In the genomic region with DNA sequence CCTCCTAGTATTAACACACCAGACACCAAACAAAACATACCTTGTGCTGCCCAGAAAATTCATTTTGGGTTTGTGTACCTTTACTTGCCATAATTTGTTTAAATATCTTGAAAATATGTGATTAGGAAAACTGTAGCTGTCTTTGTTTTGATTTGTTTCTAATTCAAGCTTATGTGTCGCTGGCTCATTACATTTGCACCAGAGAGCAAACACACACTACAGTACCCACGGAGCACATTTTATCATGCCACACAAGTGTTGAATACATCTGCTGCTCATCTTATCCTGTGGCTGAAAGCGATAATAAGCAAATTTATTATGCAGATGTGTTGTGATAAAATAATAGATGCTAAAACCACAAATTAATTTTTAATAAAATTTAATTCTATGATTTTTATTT, we compare ENCODE assay signal across 12 cellular contexts.
DNase-seq lines count a peak whose midpoint lies in the region; ATAC-seq, FAIRE-seq and TF ChIP-seq lines count a peak whose summit lies in the region.
"Had no signal": no experiment of that assay in that cellular context is flagged by ENCODE, and none has a peak within 500 bp of the region (broad histone marks: within the 10 kb centered on the region; RNA-seq: fewer than 3 reads in every experiment).

No MANE protein-coding gene starts in this region.

- FAIRE-seq in pancreas (lab: Jason Lieb, UNC), result no peak
- FAIRE-seq in RCC 7860 (lab: Jason Lieb, UNC), result no peak

- H3K4me3 ChIP-seq in SJCRH30 (no peak overlapping the region), heart left ventricle (no peak overlapping the region), pancreas (no peak overlapping the region)
- H3K4me3 ChIP-seq: Peyer's patch had no signal

- H3K27ac ChIP-seq in SJCRH30, result peak overlapping the region; percentile 59
- H3K27ac ChIP-seq in heart left ventricle, result peak overlapping the region in 10 of 12 donors; percentile 41 to 73 (median 58)
- peak overlapping the region; percentile 41 to 84 (median 58) for H3K27ac ChIP-seq in pancreas
- H3K27ac ChIP-seq: WERI-Rb-1 had no signal

- TF ChIP-seq POLR2A in heart left ventricle (IDR thresholded peaks at IDR 0.05), result no peak

- 54 to 61% (median 58%) methylated on average over 3 of the region's 3 CpGs for WGBS in heart left ventricle, 4 donors
- WGBS in pancreas, 2 donors, result 12 to 16% methylated on average over 3 of the region's 3 CpGs

- H3K27me3 ChIP-seq in SJCRH30, result no peaks in the 10 kb centered on the region
- no peaks in the 10 kb centered on the region for H3K27me3 ChIP-seq in heart left ventricle
- no peaks in the 10 kb centered on the region for H3K27me3 ChIP-seq in pancreas
- H3K27me3 ChIP-seq: Peyer's patch had no signal

- no peaks in the 10 kb centered on the region for H3K36me3 ChIP-seq in SJCRH30
- H3K36me3 ChIP-seq in heart left ventricle, result peaks cover 0 to 3% (median 0%) of the 10 kb centered on the region in 9 donors
- no peaks in the 10 kb centered on the region for H3K36me3 ChIP-seq in pancreas
- H3K36me3 ChIP-seq: Peyer's patch, WERI-Rb-1 had no signal

- TF ChIP-seq CTCF in heart left ventricle (IDR thresholded peaks at IDR 0.05), result no peak
- no peak for TF ChIP-seq CTCF in pancreas (IDR thresholded peaks at IDR 0.05)

- H3K4me1 ChIP-seq in SJCRH30 (peaks cover 18% of the 10 kb centered on the region), heart left ventricle (peaks cover 0 to 26% (median 22%) of the 10 kb centered on the region in 12 donors), pancreas (peaks cover 4 to 44% (median 20%) of the 10 kb centered on the region in 3 donors)

- intact Hi-C loops in heart left ventricle (cut with DNase I) (loop anchor here in 5 of 10 donors (5.0 to 10.0 kb wide), 5 partner anchors 50 to 95 kb away; partner anchors contain the start of gene NME1 (in 1 of the 5)), pancreas (cut with DNase I) (no loop called here)

- H3K9me3 ChIP-seq in SJCRH30 (replicated peaks) (no peaks in the 10 kb centered on the region), heart left ventricle (no peaks in the 10 kb centered on the region), pancreas (no peaks in the 10 kb centered on the region)
- H3K9me3 ChIP-seq: Peyer's patch had no signal

- DNase-seq in Ammon's horn (ENCODE audit: low spot score), result peak; percentile 52
- no peak for DNase-seq in SJCRH30
- no peak for DNase-seq in heart left ventricle
- DNase-seq in pancreas, result no peak
- DNase-seq in RCC 7860 (ENCODE audit: low spot score), result no peak
- no peak for DNase-seq in AML-193 (lab: John Stamatoyannopoulos, UW)
- DNase-seq in stimulated activated naive CD4-positive, alpha-beta T cell treated with Interleukin-2 at 50 U/mL for 16 hours (lab: John Stamatoyannopoulos, UW), result no peak
- DNase-seq: NCI-H2029 treated with DMSO at 0.1 percent for 48 hours; Peyer's patch; stimulated activated CD4-positive, alpha-beta T cell treated with anti-CD3 and anti-CD28 coated beads, Interleukin-12 subunit alpha, Interleukin-12 subunit beta, amount 100 ng/mL, for 4 hours; WERI-Rb-1 had no signal

- peak in 1 of 4 donors; percentile 25 for ATAC-seq in heart left ventricle
- peak; percentile 15 to 54 (median 48) for ATAC-seq in pancreas
- ATAC-seq in HG02884 (IDR thresholded peaks at IDR 0.05; ENCODE audit: unreplicated experiment), result no peak
